In genomic region chr5:31361234-31361633, GRCh38 we compare ENCODE assay signal across 15 cellular contexts.
DNase-seq lines count a peak whose midpoint lies in the region; ATAC-seq and TF ChIP-seq lines count a peak whose summit lies in the region.
"Had no signal": no experiment of that assay in that cellular context is flagged by ENCODE, and none has a peak within 500 bp of the region (broad histone marks: within the 10 kb centered on the region; RNA-seq: fewer than 3 reads in every experiment).

No MANE protein-coding gene starts in this region.

- H3K27ac Mint-ChIP-seq in T-helper 17 cell: no peak overlapping the region
- H3K27ac Mint-ChIP-seq: activated T-helper 1 cell treated with anti-CD3 and anti-CD28 coated beads, Interleukin-12 subunit alpha, Interleukin-12 subunit beta, Interleukin-2, Interleukin-4 antibody, amounts not matched to agents 30 ng/mL and 10 ng/mL and 1 ng/mL, durations not matched to agents 14 hours and 24 hours and 36 hours; nephron progenitor cell had no signal

- H3K27me3 Mint-ChIP-seq in T-helper 17 cell: peaks cover 22% of the 10 kb centered on the region

- H2AFZ ChIP-seq in SK-N-SH (ENCODE audit: low read depth): peak overlapping the region; percentile 38; the same call in 1 of the 2 replicates

- peak overlapping the region; percentile 24; the same call in 1 of the 2 replicates for H3K4me2 ChIP-seq in SK-N-SH

- POLR2A ChIA-PET in SK-N-SH (lab: Yijun Ruan, JAX): no interaction called here

- CTCF ChIA-PET in SK-N-SH (lab: Yijun Ruan, JAX): interaction anchor here (1.1 kb wide), 1 partner anchor 39 kb away, joined by 3 read pairs; no protein-coding TSS in a partner anchor

- H3K4me3 Mint-ChIP-seq in T-helper 17 cell: no peak overlapping the region
- H3K4me3 Mint-ChIP-seq: activated T-helper 1 cell treated with anti-CD3 and anti-CD28 coated beads, Interleukin-12 subunit alpha, Interleukin-12 subunit beta, Interleukin-2, Interleukin-4 antibody, amounts not matched to agents 30 ng/mL and 10 ng/mL and 1 ng/mL, durations not matched to agents 14 hours and 24 hours and 36 hours; H9; nephron progenitor cell had no signal

- no peaks in the 10 kb centered on the region for H3K36me3 ChIP-seq in right atrium auricular region
- no peaks in the 10 kb centered on the region for H3K36me3 ChIP-seq in SK-N-SH (replicated peaks in 1 of 2; ENCODE audit: control insufficient read depth in 1 of 2, insufficient read depth in 2 of 2, low read length in 1 of 2)
- H3K36me3 ChIP-seq: tibial nerve had no signal

- no peak for TF ChIP-seq CTCF in right atrium auricular region (IDR thresholded peaks at IDR 0.05)
- no peak for TF ChIP-seq CTCF in SK-N-SH (IDR thresholded peaks at IDR 0.05)
- TF ChIP-seq CTCF in foreskin keratinocyte (conservative IDR thresholded peaks at IDR 0.05): no peak

- TF ChIP-seq EP300 in SK-N-SH (IDR thresholded peaks at IDR 0.05; ENCODE audit: borderline replicate concordance in 1 of 2, low read depth in 1 of 2, low read length in 1 of 2): peak; percentile 78 to 82

- H3K36me3 Mint-ChIP-seq in T-helper 17 cell (ENCODE audit: low read depth): no peaks in the 10 kb centered on the region

- no peak overlapping the region for H3K4me3 ChIP-seq in right atrium auricular region
- H3K4me3 ChIP-seq in SK-N-SH (ENCODE audit: low read depth in 2 of 2, low read length in 1 of 2): no peak overlapping the region
- H3K4me3 ChIP-seq: tibial nerve had no signal

- peaks cover 45% of the 10 kb centered on the region for H3F3A ChIP-seq in SK-N-SH (replicated peaks; ENCODE audit: insufficient read depth)

- no peaks in the 10 kb centered on the region for H3K4me1 Mint-ChIP-seq in T-helper 17 cell
- H3K4me1 Mint-ChIP-seq: nephron progenitor cell had no signal

- ATAC-seq in Right ventricle myocardium superior (ENCODE audit: poor library complexity) (peak; percentile 55), foreskin keratinocyte (peak; percentile 35), T-helper 17 cell (no peak)

- H3K9ac ChIP-seq in SK-N-SH: peak overlapping the region; percentile 46; the same call in 1 of the 2 replicates

- H3K27ac ChIP-seq in right atrium auricular region (no peak overlapping the region), SK-N-SH (ENCODE audit: low read depth in 2 of 2, low read length in 1 of 2) (peak overlapping the region; percentile 53 to 82), foreskin keratinocyte (no peak overlapping the region)
- H3K27ac ChIP-seq: tibial nerve had no signal

- H3K4me1 ChIP-seq in right atrium auricular region (no peaks in the 10 kb centered on the region), SK-N-SH (ENCODE audit: control insufficient read depth in 1 of 2, insufficient read depth in 2 of 2, low read depth in 1 of 2, low read length in 1 of 2) (peaks cover 7 to 28% of the 10 kb centered on the region in 2 experiments), foreskin keratinocyte (no peaks in the 10 kb centered on the region)
- H3K4me1 ChIP-seq: tibial nerve had no signal

- H3K9me2 ChIP-seq in SK-N-SH: no peaks in the 10 kb centered on the region

- H3K9me3 ChIP-seq in right atrium auricular region: no peaks in the 10 kb centered on the region
- H3K9me3 ChIP-seq in SK-N-SH: no peaks in the 10 kb centered on the region
- H3K9me3 ChIP-seq in T-helper 17 cell (ENCODE audit: control insufficient read depth, low read length, poor library complexity, severe bottlenecking): no peaks in the 10 kb centered on the region
- H3K9me3 ChIP-seq: tibial nerve had no signal

- no peak for TF ChIP-seq RAD21 in SK-N-SH (IDR thresholded peaks at IDR 0.05; ENCODE audit: low read length)

- intact Hi-C loops in Right ventricle myocardium superior (cut with DNase I): no loop called here

- no peaks in the 10 kb centered on the region for H4K20me1 ChIP-seq in SK-N-SH (ENCODE audit: insufficient read depth)

- H3K27me3 ChIP-seq in right atrium auricular region (no peaks in the 10 kb centered on the region), SK-N-SH (ENCODE audit: insufficient read depth) (no peaks in the 10 kb centered on the region), foreskin keratinocyte (no peaks in the 10 kb centered on the region)
- H3K27me3 ChIP-seq: tibial nerve had no signal

- no peak for DNase-seq in Right ventricle myocardium superior
- no peak for DNase-seq in right atrium auricular region (ENCODE audit: low spot score)
- DNase-seq in SK-N-SH: peak; percentile 22
- DNase-seq in foreskin keratinocyte: peak in 1 of 2 donors; percentile 27
- no peak for DNase-seq in activated gamma-delta T cell treated with Interleukin-2 at 50 U/mL for 16 hours
- no peak for DNase-seq in middle frontal gyrus (ENCODE audit: extremely low spot score, low spot score)
- DNase-seq in T-helper 17 cell: no peak
- no peak for DNase-seq in NCI-H1105 (lab: John Stamatoyannopoulos, UW)
- DNase-seq: ACHN, DMS53, H9, NCI-H774, nephron progenitor cell had no signal

- H3K79me2 ChIP-seq in SK-N-SH (ENCODE audit: insufficient read depth): no peaks in the 10 kb centered on the region

- 10% methylated on average over 1 of the region's 1 CpG for WGBS in SK-N-SH (ENCODE audit: low lambda C conversion rate)

TF ChIP-seq in SK-N-SH, 30 proteins besides CTCF, POLR2A, EP300 and RAD21 (continues in another document):
- TF ChIP-seq CHD2 (IDR thresholded peaks at IDR 0.05; ENCODE audit: low read length, partially characterized antibody) (no peak), GATA2 (CRISPR knock-in tag; IDR thresholded peaks at IDR 0.05) (no peak), RCOR1 (IDR thresholded peaks at IDR 0.05; ENCODE audit: low read length) (no peak), POLR2AphosphoS5 (IDR thresholded peaks at IDR 0.05; ENCODE audit: low read depth, low read length) (peak; percentile 71), IRF3 (IDR thresholded peaks at IDR 0.05; ENCODE audit: low read depth, low read length) (no peak), FOXJ3 (CRISPR knock-in tag; IDR thresholded peaks at IDR 0.05) (no peak), ZBTB33 (IDR thresholded peaks at IDR 0.05; ENCODE audit: borderline replicate concordance, low read depth) (peak; percentile 63; the same call in 1 of the 2 replicates), SMC3 (IDR thresholded peaks at IDR 0.05; ENCODE audit: low read depth, low read length) (no peak), NRF1 (IDR thresholded peaks at IDR 0.05; ENCODE audit: low read depth, low read length) (no peak), MXI1 (IDR thresholded peaks at IDR 0.05; ENCODE audit: low read depth, low read length) (no peak), EZH2phosphoT487 (IDR thresholded peaks at IDR 0.05; ENCODE audit: borderline replicate concordance, low read depth) (no peak), NFIC (IDR thresholded peaks at IDR 0.05; ENCODE audit: borderline replicate concordance) (peak; percentile 85)
- TF ChIP-seq, protein P1, sequence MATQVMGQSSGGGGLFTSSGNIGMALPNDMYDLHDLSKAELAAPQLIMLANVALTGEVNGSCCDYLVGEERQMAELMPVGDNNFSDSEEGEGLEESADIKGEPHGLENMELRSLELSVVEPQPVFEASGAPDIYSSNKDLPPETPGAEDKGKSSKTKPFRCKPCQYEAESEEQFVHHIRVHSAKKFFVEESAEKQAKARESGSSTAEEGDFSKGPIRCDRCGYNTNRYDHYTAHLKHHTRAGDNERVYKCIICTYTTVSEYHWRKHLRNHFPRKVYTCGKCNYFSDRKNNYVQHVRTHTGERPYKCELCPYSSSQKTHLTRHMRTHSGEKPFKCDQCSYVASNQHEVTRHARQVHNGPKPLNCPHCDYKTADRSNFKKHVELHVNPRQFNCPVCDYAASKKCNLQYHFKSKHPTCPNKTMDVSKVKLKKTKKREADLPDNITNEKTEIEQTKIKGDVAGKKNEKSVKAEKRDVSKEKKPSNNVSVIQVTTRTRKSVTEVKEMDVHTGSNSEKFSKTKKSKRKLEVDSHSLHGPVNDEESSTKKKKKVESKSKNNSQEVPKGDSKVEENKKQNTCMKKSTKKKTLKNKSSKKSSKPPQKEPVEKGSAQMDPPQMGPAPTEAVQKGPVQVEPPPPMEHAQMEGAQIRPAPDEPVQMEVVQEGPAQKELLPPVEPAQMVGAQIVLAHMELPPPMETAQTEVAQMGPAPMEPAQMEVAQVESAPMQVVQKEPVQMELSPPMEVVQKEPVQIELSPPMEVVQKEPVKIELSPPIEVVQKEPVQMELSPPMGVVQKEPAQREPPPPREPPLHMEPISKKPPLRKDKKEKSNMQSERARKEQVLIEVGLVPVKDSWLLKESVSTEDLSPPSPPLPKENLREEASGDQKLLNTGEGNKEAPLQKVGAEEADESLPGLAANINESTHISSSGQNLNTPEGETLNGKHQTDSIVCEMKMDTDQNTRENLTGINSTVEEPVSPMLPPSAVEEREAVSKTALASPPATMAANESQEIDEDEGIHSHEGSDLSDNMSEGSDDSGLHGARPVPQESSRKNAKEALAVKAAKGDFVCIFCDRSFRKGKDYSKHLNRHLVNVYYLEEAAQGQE (IDR thresholded peaks at IDR 0.05; ENCODE audit: low read depth, low read length): peak; percentile 32; the same call in 1 of the 2 replicates

Comparison
In these comparisons a context has a peak if more than half of its experiments do, and no peak if none do; other contexts are left out.
1. H3K27ac ChIP-seq: peak in SK-N-SH (2 of 2); none in right atrium auricular region (0 of 2) and foreskin keratinocyte (single experiment).